26 cellular contexts compared by ENCODE assay signal in the genomic region with DNA sequence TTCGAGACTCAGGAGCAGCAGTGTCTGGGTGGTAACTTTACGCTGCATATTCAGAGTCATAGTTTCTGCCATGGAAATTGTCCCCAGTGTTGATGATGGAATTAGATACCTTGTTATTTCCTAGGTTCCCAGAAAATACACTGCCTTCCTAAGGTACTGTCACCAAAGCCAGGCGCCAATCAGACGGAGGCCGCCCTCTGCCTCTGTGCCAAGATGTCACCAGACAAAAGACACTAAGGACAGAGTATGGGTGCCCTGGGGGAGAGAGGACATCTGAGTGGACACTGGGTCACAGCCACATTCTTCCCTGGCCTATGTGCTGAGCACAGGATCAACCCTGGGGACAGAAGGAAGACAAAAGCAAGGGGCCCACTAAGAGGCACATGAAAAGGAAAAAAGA. TPM values are rescaled to one million over a fixed set of nuclear protein-coding genes. Genes with fewer than 3 reads are reported as not detected.
"Had no signal": no experiment of that assay in that cellular context is flagged by ENCODE, and none has a peak within 500 bp of the region (broad histone marks: within the 10 kb centered on the region; RNA-seq: fewer than 3 reads in every experiment).

No MANE protein-coding gene starts in this region.

- ATAC-seq: activated CD4-positive, CD25-positive, alpha-beta regulatory T cell treated with anti-CD3 and anti-CD28 coated beads, Interleukin-2, amount 50 U/mL, for 24 hours; gastroesophageal sphincter; left ventricle myocardium superior; mucosa of descending colon; right lobe of liver; upper lobe of right lung had no signal

- H3K27me3 Mint-ChIP-seq: activated naive CD4-positive, alpha-beta T cell treated with anti-CD3 and anti-CD28 coated beads, Interleukin-2, amount 10 ng/mL, durations not matched to agents 7 days and 5 days; activated naive CD8-positive, alpha-beta T cell treated with anti-CD3 and anti-CD28 coated beads, Interleukin-2, amount 10 ng/mL, durations not matched to agents 7 days and 5 days had no signal

- H3K4me3 ChIP-seq: ascending aorta, gastroesophageal sphincter, mucosa of descending colon, right lobe of liver, SK-N-MC, skin epidermis, suprapubic skin, tibial artery, upper lobe of right lung had no signal

- H3K27me3 ChIP-seq: ascending aorta, gastroesophageal sphincter, right lobe of liver, suprapubic skin, tibial artery, upper lobe of right lung had no signal

- DNase-seq: activated CD4-positive, alpha-beta T cell treated with anti-CD3 and anti-CD28 coated beads for 48 hours; activated CD4-positive, alpha-beta T cell treated with anti-CD3 and anti-CD28 coated beads, Interleukin-2, amount 50 U/mL, for 48 hours; activated CD8-positive, alpha-beta memory T cell treated with anti-CD3 and anti-CD28 coated beads for 24 hours; activated gamma-delta T cell; activated naive CD4-positive, alpha-beta T cell treated with anti-CD3 and anti-CD28 coated beads, Interleukin-2, amount 10 ng/mL, durations not matched to agents 7 days and 5 days; activated naive CD8-positive, alpha-beta T cell treated with anti-CD3 and anti-CD28 coated beads, Interleukin-2, amount 10 ng/mL, durations not matched to agents 7 days and 5 days; central memory CD4-positive, alpha-beta T cell; effector CD8-positive, alpha-beta T cell; hypothalamus; left ventricle myocardium superior; mucosa of descending colon; stimulated activated CD4-positive, alpha-beta T cell treated with anti-CD3 and anti-CD28 coated beads, Interleukin-1b, Interleukin-23, amount 100 ng/mL, for 48 hours; stimulated activated naive CD4-positive, alpha-beta T cell; T-helper 9 cell; upper lobe of right lung; WERI-Rb-1 had no signal

- H3K27ac Mint-ChIP-seq: activated naive CD4-positive, alpha-beta T cell treated with anti-CD3 and anti-CD28 coated beads, Interleukin-2, amount 10 ng/mL, durations not matched to agents 7 days and 5 days; activated naive CD8-positive, alpha-beta T cell treated with anti-CD3 and anti-CD28 coated beads, Interleukin-2, amount 10 ng/mL, durations not matched to agents 7 days and 5 days; activated T-helper 1 cell treated with anti-CD3 and anti-CD28 coated beads, Interleukin-12 subunit alpha, Interleukin-12 subunit beta, Interleukin-2, Interleukin-4 antibody, amounts not matched to agents 30 ng/mL and 10 ng/mL and 1 ng/mL, durations not matched to agents 14 hours and 24 hours and 36 hours had no signal

- H3K27ac ChIP-seq: ascending aorta, gastroesophageal sphincter, right lobe of liver, SK-N-MC, skin epidermis, suprapubic skin, tibial artery, upper lobe of right lung, WERI-Rb-1 had no signal

- H3K36me3 Mint-ChIP-seq: activated naive CD8-positive, alpha-beta T cell treated with anti-CD3 and anti-CD28 coated beads, Interleukin-2, amount 10 ng/mL, durations not matched to agents 7 days and 5 days had no signal

- H3K9me3 ChIP-seq: ascending aorta, gastroesophageal sphincter, mucosa of descending colon, right lobe of liver, suprapubic skin, tibial artery, upper lobe of right lung had no signal

- H3K36me3 ChIP-seq: ascending aorta, right lobe of liver, upper lobe of right lung had no signal

- H3K9me3 Mint-ChIP-seq: activated naive CD4-positive, alpha-beta T cell treated with anti-CD3 and anti-CD28 coated beads, Interleukin-2, amount 10 ng/mL, durations not matched to agents 7 days and 5 days; activated naive CD8-positive, alpha-beta T cell treated with anti-CD3 and anti-CD28 coated beads, Interleukin-2, amount 10 ng/mL, durations not matched to agents 7 days and 5 days; activated T-helper 1 cell treated with anti-CD3 and anti-CD28 coated beads, Interleukin-12 subunit alpha, Interleukin-12 subunit beta, Interleukin-2, Interleukin-4 antibody, amounts not matched to agents 30 ng/mL and 10 ng/mL and 1 ng/mL, durations not matched to agents 14 hours and 24 hours and 36 hours had no signal

- H3K4me3 Mint-ChIP-seq: activated naive CD4-positive, alpha-beta T cell treated with anti-CD3 and anti-CD28 coated beads, Interleukin-2, amount 10 ng/mL, durations not matched to agents 7 days and 5 days; activated naive CD8-positive, alpha-beta T cell treated with anti-CD3 and anti-CD28 coated beads, Interleukin-2, amount 10 ng/mL, durations not matched to agents 7 days and 5 days; activated T-helper 1 cell treated with anti-CD3 and anti-CD28 coated beads, Interleukin-12 subunit alpha, Interleukin-12 subunit beta, Interleukin-2, Interleukin-4 antibody, amounts not matched to agents 30 ng/mL and 10 ng/mL and 1 ng/mL, durations not matched to agents 14 hours and 24 hours and 36 hours had no signal

RNA-seq across cellular contexts. Expression of a gene that starts 60.0 kb away (rescaled TPM):
- total RNA-seq: ascending aorta, dermis microvascular lymphatic vessel endothelial cell had no signal
